Comparison of ENCODE assay signal across 7 cellular contexts in the genomic region with DNA sequence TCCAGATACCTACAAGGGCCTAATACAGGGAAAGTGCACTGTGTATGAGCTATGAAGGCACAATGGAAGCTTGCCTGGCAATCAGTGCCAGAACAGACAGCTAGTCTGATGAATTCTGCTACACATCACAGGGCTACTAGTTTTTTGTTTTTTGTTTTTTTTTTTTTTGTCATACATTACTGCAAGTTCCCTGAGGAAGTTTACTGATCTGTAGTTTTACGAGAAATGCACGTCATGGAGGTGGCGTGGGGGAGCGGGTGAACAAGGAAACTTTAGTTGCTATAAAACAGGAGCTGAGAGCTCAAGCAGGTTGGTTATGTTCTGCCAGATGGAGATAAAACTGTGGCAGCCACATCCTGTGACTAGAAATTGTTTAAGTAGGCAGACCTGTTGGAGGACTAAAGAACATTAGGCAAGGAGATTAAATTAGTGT. TPM values are rescaled to one million over a fixed set of nuclear protein-coding genes. Genes with fewer than 3 reads are reported as not detected.
DNase-seq lines count a peak whose midpoint lies in the region; ATAC-seq and TF ChIP-seq lines count a peak whose summit lies in the region.

No MANE protein-coding gene starts in this region.

- H3K9me3 ChIP-seq in PC-3 (ENCODE audit: low read length) = no peaks in the 10 kb centered on the region
- H3K9me3 ChIP-seq in neural progenitor cell (ENCODE audit: low read depth) = no peaks in the 10 kb centered on the region

- H3K9ac ChIP-seq in PC-3 (ENCODE audit: low read length) (peak overlapping the region; percentile 88), neural progenitor cell (no peak overlapping the region)

- TF ChIP-seq CTCF in PC-3 (conservative IDR thresholded peaks at IDR 0.05; ENCODE audit: low read depth, low read length) (no peak), neural progenitor cell (IDR thresholded peaks at IDR 0.05) (no peak), RWPE1 (conservative IDR thresholded peaks at IDR 0.05; ENCODE audit: low read depth) (no peak)

- H3K4me1 ChIP-seq in PC-3 (ENCODE audit: insufficient read depth, low read length) (peaks cover 35% of the 10 kb centered on the region), neural progenitor cell (peaks cover 8% of the 10 kb centered on the region)

- H3K27me3 Mint-ChIP-seq in neural progenitor cell (ENCODE audit: insufficient read depth, low read depth) = no peaks in the 10 kb centered on the region

- no TSS peak for BruUV-seq in PC-3 (replicated peaks; lab: Mats Ljungman, UMichigan)

- H3K27ac Mint-ChIP-seq in neural progenitor cell = peak overlapping the region; percentile 69

- H3F3A ChIP-seq in PC-3 (ENCODE audit: low read length, unreplicated experiment) (peaks cover 4% of the 10 kb centered on the region), neural progenitor cell (ENCODE audit: low read depth) (no peaks in the 10 kb centered on the region)

- peak overlapping the region; percentile 75 for H3K4me2 ChIP-seq in PC-3 (ENCODE audit: low read length)
- no peak overlapping the region for H3K4me2 ChIP-seq in neural progenitor cell

- no peaks in the 10 kb centered on the region for H4K20me1 ChIP-seq in PC-3 (ENCODE audit: low read length)
- H4K20me1 ChIP-seq in neural progenitor cell (ENCODE audit: low read depth) = no peaks in the 10 kb centered on the region

- CTCF ChIA-PET in PC-3 (lab: Charles Lee) = no interaction called here
- CTCF ChIA-PET in RWPE1 (lab: Yijun Ruan, JAX) = no interaction called here

- no peaks in the 10 kb centered on the region for H3K79me2 ChIP-seq in PC-3 (ENCODE audit: low read length)
- no peaks in the 10 kb centered on the region for H3K79me2 ChIP-seq in neural progenitor cell (ENCODE audit: low read depth)

- H3K9me3 Mint-ChIP-seq in neural progenitor cell = no peaks in the 10 kb centered on the region

- intact Hi-C loops in PC-3 (cut with micrococcal nuclease) = loop anchor here (1.0 to 5.0 kb wide), 2 partner anchors 80 to 129 kb away; no protein-coding TSS in a partner anchor

- H3K36me3 Mint-ChIP-seq in neural progenitor cell = no peaks in the 10 kb centered on the region

- H3K27me3 ChIP-seq in PC-3 (ENCODE audit: low read length) (no peaks in the 10 kb centered on the region), neural progenitor cell (no peaks in the 10 kb centered on the region)

- H3K27ac ChIP-seq in PC-3 (ENCODE audit: low read length) (peak overlapping the region; percentile 99), neural progenitor cell (no peak overlapping the region), RWPE1 (no peak overlapping the region)

- H2AFZ ChIP-seq in PC-3 (ENCODE audit: low read length) (no peak overlapping the region), neural progenitor cell (replicated peaks) (no peak overlapping the region)

- POLR2A ChIA-PET in PC-3 (lab: Charles Lee; ENCODE audit: unreplicated experiment) (interaction anchor here (0.6 to 0.8 kb wide), 2 partner anchors 16 to 26 kb away, joined by 3 to 6 read pairs; no protein-coding TSS in a partner anchor), RWPE1 (lab: Yijun Ruan, JAX; ENCODE audit: low non-redundant PET) (no interaction called here)

- H3K4me3 Mint-ChIP-seq in neural progenitor cell = no peak overlapping the region

- H3K36me3 ChIP-seq in PC-3 (ENCODE audit: low read depth, low read length) = no peaks in the 10 kb centered on the region
- no peaks in the 10 kb centered on the region for H3K36me3 ChIP-seq in neural progenitor cell

- DNase-seq in PC-3 (peak; percentile 90), neural progenitor cell (ENCODE audit: low spot score) (no peak), NCI-H1105 (lab: John Stamatoyannopoulos, UW) (no peak), RWPE1 (ENCODE audit: low spot score) (no peak)
- peak; percentile 54 for DNase-seq in activated gamma-delta T cell treated with anti-CD3 and anti-CD28 coated beads, Interleukin-2, amount 50 U/mL, for 16 hours (ENCODE audit: low read depth)

- ATAC-seq in GM21619 (IDR thresholded peaks at IDR 0.05; ENCODE audit: unreplicated experiment) = peak; percentile 39
- ATAC-seq in PC-3 = peak; percentile 57
- no peak for ATAC-seq in HG03280 (IDR thresholded peaks at IDR 0.05; ENCODE audit: unreplicated experiment)

- H3K9me2 ChIP-seq in PC-3 (replicated peaks; ENCODE audit: low read length) = no peaks in the 10 kb centered on the region

- no peak overlapping the region for H3K4me3 ChIP-seq in PC-3 (ENCODE audit: low read length)
- H3K4me3 ChIP-seq in neural progenitor cell = no peak overlapping the region

- peaks cover 31% of the 10 kb centered on the region for H3K4me1 Mint-ChIP-seq in neural progenitor cell

RNA-seq across cellular contexts. Expression of a gene that starts 17.7 kb away (rescaled TPM):
- total RNA-seq in PC-3 (2014; rRNA removed) (0.11 TPM in 1 of 2 replicates, not detected in the other), neural progenitor cell (ENCODE audit: low replicate concordance) (not detected in 2 replicates)

Comparison
In these comparisons a context has a peak if more than half of its experiments do, and no peak if none do; other contexts are left out.
1. DNase-seq: peak in PC-3 (single experiment) and activated gamma-delta T cell treated with anti-CD3 and anti-CD28 coated beads, Interleukin-2, amount 50 U/mL, for 16 hours (single experiment); none in neural progenitor cell (single experiment), NCI-H1105 (single experiment) and RWPE1 (single experiment).